Comparison of ENCODE assay signal across 13 cellular contexts in genomic region chr15:95169701-95170459, GRCh38.
DNase-seq lines count a peak whose midpoint lies in the region; ATAC-seq and TF ChIP-seq lines count a peak whose summit lies in the region.
"Had no signal": no experiment of that assay in that cellular context is flagged by ENCODE, and none has a peak within 500 bp of the region (broad histone marks: within the 10 kb centered on the region; RNA-seq: fewer than 3 reads in every experiment).

No MANE protein-coding gene starts in this region.

- H2BK15ac ChIP-seq in mesenchymal stem cell (ENCODE audit: low read depth, poor library complexity, severe bottlenecking), result no peak overlapping the region

- H2BK5ac ChIP-seq in mesenchymal stem cell (ENCODE audit: low read depth, low read length, poor library complexity, severe bottlenecking), result no peak overlapping the region

- H3K4me2 ChIP-seq in mesenchymal stem cell (ENCODE audit: low read length, poor library complexity, severe bottlenecking), result no peak overlapping the region

- no peak overlapping the region for H4K91ac ChIP-seq in mesenchymal stem cell (ENCODE audit: low read length)

- intact Hi-C loops in ascending aorta (cut with DNase I), result loop anchor here (5.0 kb wide), 1 partner anchor 1177 kb away; no protein-coding TSS in a partner anchor

- no peak overlapping the region for H2AK5ac ChIP-seq in mesenchymal stem cell (ENCODE audit: low read length, severe bottlenecking)

- no peak overlapping the region for H3K14ac ChIP-seq in mesenchymal stem cell (ENCODE audit: low read length in 2 of 2)

- peak overlapping the region; percentile 6 to 42 for H3K27ac ChIP-seq in ascending aorta
- H3K27ac ChIP-seq in mesenchymal stem cell (ENCODE audit: low read length, poor library complexity, severe bottlenecking), result no peak overlapping the region
- H3K27ac ChIP-seq: colonic mucosa, thoracic aorta had no signal

- H3K4me1 ChIP-seq in ascending aorta (peaks cover 0 to 6% of the 10 kb centered on the region in 2 donors), mesenchymal stem cell (ENCODE audit: control insufficient read depth, insufficient read depth, low read depth, low read length) (peaks cover 3% of the 10 kb centered on the region)
- H3K4me1 ChIP-seq: colonic mucosa had no signal

- no peak overlapping the region for H2BK12ac ChIP-seq in mesenchymal stem cell (ENCODE audit: low read length in 2 of 2)

- peak overlapping the region; percentile 87 for H3K9ac ChIP-seq in mesenchymal stem cell (ENCODE audit: low read length)

- peak overlapping the region; percentile 36 for H4K8ac ChIP-seq in mesenchymal stem cell (ENCODE audit: low read length)

- WGBS in mesenchymal stem cell, result 96% methylated on average over 25 of the region's 25 CpGs

- TF ChIP-seq CTCF in ascending aorta (IDR thresholded peaks at IDR 0.05), result no peak

- H3K4ac ChIP-seq in mesenchymal stem cell (ENCODE audit: low read depth in 1 of 2, low read length in 2 of 2), result no peak overlapping the region

- DNase-seq in EH (ENCODE audit: low read depth) (peak; percentile 70), ascending aorta (ENCODE audit: low spot score in 2 of 2) (no peak), mesenchymal stem cell (no peak), stromal cell of bone marrow (ENCODE audit: low read depth) (peak; percentile 40), hepatic stellate cell (ENCODE audit: low spot score) (no peak), NCI-H1105 (lab: John Stamatoyannopoulos, UW) (no peak)
- DNase-seq: activated CD4-positive, CD25-positive, alpha-beta regulatory T cell; colonic mucosa; naive B cell; NCI-H2081 had no signal

- H3K36me3 ChIP-seq in ascending aorta, result no peaks in the 10 kb centered on the region
- no peaks in the 10 kb centered on the region for H3K36me3 ChIP-seq in mesenchymal stem cell (ENCODE audit: control insufficient read depth in 1 of 2, insufficient read depth in 2 of 2, low read depth in 1 of 2, low read length in 2 of 2)
- H3K36me3 ChIP-seq: colonic mucosa, thoracic aorta had no signal

- H2BK120ac ChIP-seq in mesenchymal stem cell (ENCODE audit: low read depth, low read length), result no peak overlapping the region

- H3K79me1 ChIP-seq in mesenchymal stem cell (replicated peaks; ENCODE audit: low read length, poor library complexity, severe bottlenecking), result no peaks in the 10 kb centered on the region

- no peaks in the 10 kb centered on the region for H3K27me3 ChIP-seq in ascending aorta
- H3K27me3 ChIP-seq in mesenchymal stem cell (ENCODE audit: control insufficient read depth in 1 of 2, insufficient read depth in 1 of 2, low read length in 2 of 2), result no peaks in the 10 kb centered on the region
- H3K27me3 ChIP-seq: colonic mucosa had no signal

- no peak overlapping the region for H2AFZ ChIP-seq in mesenchymal stem cell (ENCODE audit: low read depth, low read length)

- no peak overlapping the region for H3K4me3 ChIP-seq in ascending aorta
- peak overlapping the region in 1 of 2 experiments; percentile 77 for H3K4me3 ChIP-seq in mesenchymal stem cell (ENCODE audit: insufficient read depth in 1 of 2, low read depth in 1 of 2, low read length in 2 of 2)
- H3K4me3 ChIP-seq: colonic mucosa, thoracic aorta had no signal

- ATAC-seq in HG03196 (IDR thresholded peaks at IDR 0.05; ENCODE audit: unreplicated experiment), result no peak
- ATAC-seq in GM21423 (IDR thresholded peaks at IDR 0.05; ENCODE audit: unreplicated experiment), result no peak

- H3K18ac ChIP-seq in mesenchymal stem cell (ENCODE audit: low read depth in 1 of 2, low read length in 2 of 2), result no peak overlapping the region

- H3K9me3 ChIP-seq in ascending aorta (no peaks in the 10 kb centered on the region), mesenchymal stem cell (ENCODE audit: control insufficient read depth, low read length) (no peaks in the 10 kb centered on the region)
- H3K9me3 ChIP-seq: colonic mucosa, thoracic aorta had no signal

- no peak overlapping the region for H3K23ac ChIP-seq in mesenchymal stem cell (ENCODE audit: low read length in 2 of 2)

Comparison
In these comparisons a context has a peak if more than half of its experiments do, and no peak if none do; other contexts are left out.
1. DNase-seq: peak in EH (single experiment) and stromal cell of bone marrow (single experiment); none in ascending aorta (0 of 2), mesenchymal stem cell (single experiment), hepatic stellate cell (single experiment) and NCI-H1105 (single experiment).